ENCODE assay signal across 25 cellular contexts in genomic region chr3:157166115-157166514, GRCh38. TPM values are rescaled to one million over a fixed set of nuclear protein-coding genes. Genes with fewer than 3 reads are reported as not detected.
DNase-seq lines count a peak whose midpoint lies in the region; ATAC-seq and TF ChIP-seq lines count a peak whose summit lies in the region.
"Had no signal": no experiment of that assay in that cellular context is flagged by ENCODE, and none has a peak within 500 bp of the region (broad histone marks: within the 10 kb centered on the region; RNA-seq: fewer than 3 reads in every experiment).

No MANE protein-coding gene starts in this region.

- intact Hi-C loops in CD4-positive, alpha-beta T cell (cut with DNase I, micrococcal nuclease): no loop called here
- intact Hi-C loops in mucosa of descending colon (cut with DNase I, micrococcal nuclease): no loop called here
- intact Hi-C loops in ovary (cut with DNase I): loop anchor here in 1 of 4 donors (10.0 kb wide), 1 partner anchor 621 kb away; no protein-coding TSS in a partner anchor
- intact Hi-C loops in activated T-helper 1 cell treated with anti-CD3 and anti-CD28 coated beads, Interleukin-12 subunit alpha, Interleukin-12 subunit beta, Interleukin-2, Interleukin-4 antibody, amounts not matched to agents 30 ng/mL and 10 ng/mL and 1 ng/mL, durations not matched to agents 14 hours and 24 hours and 36 hours (cut with micrococcal nuclease): loop anchor here (1.0 kb wide), 1 partner anchor 8 kb away; no protein-coding TSS in a partner anchor
- intact Hi-C loops in left lung (cut with DNase I): no loop called here
- intact Hi-C loops in uterus (cut with DNase I; ENCODE audit: low total_unique reads): no loop called here

- no peak for TF ChIP-seq CTCF in CD4-positive, alpha-beta T cell (IDR thresholded peaks at IDR 0.05)
- TF ChIP-seq CTCF in mucosa of descending colon (IDR thresholded peaks at IDR 0.05) (no peak), ovary (IDR thresholded peaks at IDR 0.05) (no peak), left lung (IDR thresholded peaks at IDR 0.05) (no peak), uterus (IDR thresholded peaks at IDR 0.05) (no peak)

- no peak for ATAC-seq in CD4-positive, alpha-beta T cell (ENCODE audit: poor library complexity)
- peak; percentile 8 for ATAC-seq in HG03060 (IDR thresholded peaks at IDR 0.05; ENCODE audit: low read depth, unreplicated experiment)
- ATAC-seq in mucosa of descending colon: peak; percentile 4
- ATAC-seq in left lung: no peak
- ATAC-seq: naive thymus-derived CD4-positive, alpha-beta T cell had no signal

- H3K27me3 ChIP-seq in CD4-positive, alpha-beta T cell (ENCODE audit: control insufficient read depth, insufficient read depth, low read length): no peaks in the 10 kb centered on the region
- H3K27me3 ChIP-seq in ovary (no peaks in the 10 kb centered on the region), left lung (no peaks in the 10 kb centered on the region), uterus (no peaks in the 10 kb centered on the region)
- H3K27me3 ChIP-seq: pancreas, sigmoid colon, testis had no signal

- CTCF ChIA-PET in CD4-positive, alpha-beta T cell (lab: Charles Lee): interaction anchor here (0.7 kb wide), 1 partner anchor 36 kb away, joined by 3 read pairs; no protein-coding TSS in a partner anchor

- TF ChIP-seq POLR2A in ovary (IDR thresholded peaks at IDR 0.05) (no peak), uterus (IDR thresholded peaks at IDR 0.05) (no peak)

- peak overlapping the region; percentile 12 for H3K27ac Mint-ChIP-seq in CD4-positive, alpha-beta T cell
- H3K27ac Mint-ChIP-seq in activated T-helper 1 cell treated with anti-CD3 and anti-CD28 coated beads, Interleukin-12 subunit alpha, Interleukin-12 subunit beta, Interleukin-2, Interleukin-4 antibody, amounts not matched to agents 30 ng/mL and 10 ng/mL and 1 ng/mL, durations not matched to agents 14 hours and 24 hours and 36 hours: no peak overlapping the region

- H3K36me3 ChIP-seq in mucosa of descending colon (ENCODE audit: low read depth) (no peaks in the 10 kb centered on the region), ovary (no peaks in the 10 kb centered on the region), left lung (no peaks in the 10 kb centered on the region), uterus (no peaks in the 10 kb centered on the region)
- H3K36me3 ChIP-seq: pancreas, sigmoid colon had no signal

- POLR2A ChIA-PET in CD4-positive, alpha-beta T cell (lab: Charles Lee): no interaction called here

- peaks cover 8% of the 10 kb centered on the region for H3K4me1 Mint-ChIP-seq in CD4-positive, alpha-beta T cell (ENCODE audit: low read depth)
- peaks cover 28% of the 10 kb centered on the region for H3K4me1 Mint-ChIP-seq in activated T-helper 1 cell treated with anti-CD3 and anti-CD28 coated beads, Interleukin-12 subunit alpha, Interleukin-12 subunit beta, Interleukin-2, Interleukin-4 antibody, amounts not matched to agents 30 ng/mL and 10 ng/mL and 1 ng/mL, durations not matched to agents 14 hours and 24 hours and 36 hours (ENCODE audit: low read depth)

- peaks cover under 1% of the 10 kb centered on the region for H3K36me3 Mint-ChIP-seq in CD4-positive, alpha-beta T cell (ENCODE audit: low read depth)
- H3K36me3 Mint-ChIP-seq in activated T-helper 1 cell treated with anti-CD3 and anti-CD28 coated beads, Interleukin-12 subunit alpha, Interleukin-12 subunit beta, Interleukin-2, Interleukin-4 antibody, amounts not matched to agents 30 ng/mL and 10 ng/mL and 1 ng/mL, durations not matched to agents 14 hours and 24 hours and 36 hours (ENCODE audit: low read depth): peaks cover 6% of the 10 kb centered on the region

- TF ChIP-seq EP300 in ovary (IDR thresholded peaks at IDR 0.05): no peak

- DNase-seq in CD4-positive, alpha-beta T cell: no peak
- DNase-seq in NCI-H69 (lab: John Stamatoyannopoulos, UW) (peak; percentile 46), mucosa of descending colon (no peak), ovary (no peak), left lung (no peak), uterus (no peak)
- DNase-seq in activated T-helper 1 cell treated with anti-CD3 and anti-CD28 coated beads, Interleukin-12 subunit alpha, Interleukin-12 subunit beta, Interleukin-2, Interleukin-4 antibody, amounts not matched to agents 30 ng/mL and 10 ng/mL and 1 ng/mL, durations not matched to agents 14 hours and 24 hours and 36 hours (ENCODE audit: low spot score): no peak
- DNase-seq: activated CD4-positive, CD25-positive, alpha-beta regulatory T cell treated with anti-CD3 and anti-CD28 coated beads, Interleukin-2, amount 50 U/mL, for 72 hours; activated CD8-positive, alpha-beta memory T cell treated with anti-CD3 and anti-CD28 coated beads for 24 hours; activated naive CD4-positive, alpha-beta T cell treated with anti-CD3 and anti-CD28 coated beads, Interleukin-2, amount 50 U/mL, for 16 hours; activated T-cell treated with anti-CD3 and anti-CD28 coated beads, Interleukin-2, amount 50 U/mL, for 48 hours; aorta; CD4-positive, CD25-positive, alpha-beta regulatory T cell; foreskin fibroblast; mesenchymal stem cell; naive thymus-derived CD4-positive, alpha-beta T cell; NCI-H187; NCI-H510A; pancreas; sigmoid colon; T1000; testis had no signal

- H3K9me3 Mint-ChIP-seq in CD4-positive, alpha-beta T cell: no peaks in the 10 kb centered on the region
- H3K9me3 Mint-ChIP-seq in activated T-helper 1 cell treated with anti-CD3 and anti-CD28 coated beads, Interleukin-12 subunit alpha, Interleukin-12 subunit beta, Interleukin-2, Interleukin-4 antibody, amounts not matched to agents 30 ng/mL and 10 ng/mL and 1 ng/mL, durations not matched to agents 14 hours and 24 hours and 36 hours: no peaks in the 10 kb centered on the region
- H3K9me3 Mint-ChIP-seq: CD4-positive, CD25-positive, alpha-beta regulatory T cell; central memory CD8-positive, alpha-beta T cell had no signal

- no peak overlapping the region for H3K4me3 ChIP-seq in mucosa of descending colon
- no peak overlapping the region for H3K4me3 ChIP-seq in ovary
- no peak overlapping the region for H3K4me3 ChIP-seq in left lung
- H3K4me3 ChIP-seq in uterus: no peak overlapping the region
- H3K4me3 ChIP-seq: GM12878, pancreas, sigmoid colon, testis had no signal

- no peak overlapping the region for H3K27ac ChIP-seq in CD4-positive, alpha-beta T cell (ENCODE audit: low read depth, low read length)
- H3K27ac ChIP-seq in ovary: no peak overlapping the region
- H3K27ac ChIP-seq in left lung: no peak overlapping the region
- H3K27ac ChIP-seq in uterus: no peak overlapping the region
- H3K27ac ChIP-seq: pancreas, sigmoid colon, testis had no signal

- H3K27me3 Mint-ChIP-seq in CD4-positive, alpha-beta T cell: no peaks in the 10 kb centered on the region
- H3K27me3 Mint-ChIP-seq in activated T-helper 1 cell treated with anti-CD3 and anti-CD28 coated beads, Interleukin-12 subunit alpha, Interleukin-12 subunit beta, Interleukin-2, Interleukin-4 antibody, amounts not matched to agents 30 ng/mL and 10 ng/mL and 1 ng/mL, durations not matched to agents 14 hours and 24 hours and 36 hours (ENCODE audit: insufficient read depth): no peaks in the 10 kb centered on the region
- H3K27me3 Mint-ChIP-seq: central memory CD8-positive, alpha-beta T cell; naive thymus-derived CD4-positive, alpha-beta T cell had no signal

- H3K4me1 ChIP-seq in mucosa of descending colon (ENCODE audit: low read depth): peaks cover 20% of the 10 kb centered on the region
- no peaks in the 10 kb centered on the region for H3K4me1 ChIP-seq in ovary (ENCODE audit: insufficient read depth)
- H3K4me1 ChIP-seq in left lung: peaks cover 0 to 33% of the 10 kb centered on the region in 2 donors
- H3K4me1 ChIP-seq in uterus: peaks cover 0 to 4% of the 10 kb centered on the region in 2 donors

- H3K9me3 ChIP-seq in CD4-positive, alpha-beta T cell (ENCODE audit: control insufficient read depth, low read length): no peaks in the 10 kb centered on the region
- no peaks in the 10 kb centered on the region for H3K9me3 ChIP-seq in mucosa of descending colon
- no peaks in the 10 kb centered on the region for H3K9me3 ChIP-seq in ovary
- H3K9me3 ChIP-seq in left lung: no peaks in the 10 kb centered on the region
- no peaks in the 10 kb centered on the region for H3K9me3 ChIP-seq in uterus
- H3K9me3 ChIP-seq: pancreas, sigmoid colon, testis had no signal

- no peak overlapping the region for H3K4me3 Mint-ChIP-seq in CD4-positive, alpha-beta T cell
- no peak overlapping the region for H3K4me3 Mint-ChIP-seq in activated T-helper 1 cell treated with anti-CD3 and anti-CD28 coated beads, Interleukin-12 subunit alpha, Interleukin-12 subunit beta, Interleukin-2, Interleukin-4 antibody, amounts not matched to agents 30 ng/mL and 10 ng/mL and 1 ng/mL, durations not matched to agents 14 hours and 24 hours and 36 hours
- H3K4me3 Mint-ChIP-seq: CD4-positive, CD25-positive, alpha-beta regulatory T cell; central memory CD8-positive, alpha-beta T cell; naive thymus-derived CD4-positive, alpha-beta T cell had no signal

RNA-seq across cellular contexts. Expression of gene CCNL1, which starts 6.2 kb away (rescaled TPM):
- 1,000 to 10,000 TPM; 1,350 to 1,388 TPM for total RNA-seq in CD4-positive, alpha-beta T cell
- total RNA-seq in mucosa of descending colon: 100 to 1,000 TPM; 127 to 146 (median 133) TPM
- 100 to 1,000 TPM in 4 of 7 donors, 10 to 100 TPM in 3; 86.8 to 514 (median 115) TPM for total RNA-seq in ovary
- 10 to 100 TPM; 67.6 to 78.7 TPM for polyA plus RNA-seq in ovary
- total RNA-seq in activated T-helper 1 cell treated with anti-CD3 and anti-CD28 coated beads, Interleukin-12 subunit alpha, Interleukin-12 subunit beta, Interleukin-2, Interleukin-4 antibody, amounts not matched to agents 30 ng/mL and 10 ng/mL and 1 ng/mL, durations not matched to agents 14 hours and 24 hours and 36 hours: 167 and 204 TPM in 2 replicates
- 100 to 1,000 TPM in 1 of 2 donors, 10 to 100 TPM in 1; 82.6 to 119 TPM for total RNA-seq in left lung
- total RNA-seq in uterus: 100 to 1,000 TPM; 100 to 252 (median 155) TPM

Comparison
In these comparisons a context has a peak if more than half of its experiments do, and no peak if none do; other contexts are left out.
1. ATAC-seq: peak in HG03060 (single experiment) and mucosa of descending colon (single experiment); none in CD4-positive, alpha-beta T cell (single experiment) and left lung (single experiment).